ENCODE assay signal across 8 cellular contexts in the genomic region with DNA sequence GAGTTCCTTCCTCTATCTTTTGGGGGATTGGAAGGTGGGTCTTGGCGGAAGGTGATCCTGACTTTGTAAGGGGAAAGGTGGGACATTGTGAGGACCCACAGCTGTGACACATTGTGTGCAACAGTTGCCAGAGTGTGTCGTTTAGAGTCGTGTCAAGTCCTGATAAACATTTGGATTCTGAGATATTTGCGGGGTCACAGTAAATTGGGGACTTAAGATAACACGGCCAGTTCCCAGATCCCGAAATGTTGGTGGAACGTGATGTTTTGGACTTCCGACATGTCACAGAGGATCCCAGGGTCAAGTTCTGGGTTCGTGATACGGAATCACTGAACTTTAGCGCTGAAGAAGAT. TPM values are rescaled to one million over a fixed set of nuclear protein-coding genes. Genes with fewer than 3 reads are reported as not detected.
DNase-seq lines count a peak whose midpoint lies in the region; ATAC-seq and TF ChIP-seq lines count a peak whose summit lies in the region.

No MANE protein-coding gene starts in this region.

- no peaks in the 10 kb centered on the region for H3K9me2 ChIP-seq in SU-DHL-6 (replicated peaks; ENCODE audit: insufficient read depth, low read length)

- peak overlapping the region; percentile 97 to 99 (median 99) for H3K27ac Mint-ChIP-seq in H9

- peak overlapping the region; percentile 53 for H4K91ac ChIP-seq in H9 (ENCODE audit: insufficient read length, low read depth, low read length)

- no peaks in the 10 kb centered on the region for H3K9me3 ChIP-seq in H9 (ENCODE audit: control insufficient read depth, low read depth, low read length)
- H3K9me3 ChIP-seq in SU-DHL-6 (ENCODE audit: insufficient read depth, low read length) = no peaks in the 10 kb centered on the region
- H3K9me3 ChIP-seq in right cardiac atrium (ENCODE audit: control insufficient read depth, low read length) = no peaks in the 10 kb centered on the region
- H3K9me3 ChIP-seq in smooth muscle cell (replicated peaks; ENCODE audit: low read depth) = no peaks in the 10 kb centered on the region

- no CpG with 5 or more reads among the region's 11 CpGs for WGBS in H9 (ENCODE audit: extremely low coverage, insufficient read length, low lambda C conversion rate)
- WGBS in right cardiac atrium = under 1% methylated on average over 11 of the region's 11 CpGs
- WGBS in smooth muscle cell (ENCODE audit: low lambda C conversion rate) = 4% methylated on average over 11 of the region's 11 CpGs

- H3K79me1 ChIP-seq in H9 (ENCODE audit: insufficient read depth, low read depth, low read length, poor library complexity, severe bottlenecking) = no peaks in the 10 kb centered on the region

- DNase-seq in H9 (no peak), right cardiac atrium (no peak), smooth muscle cell (lab: John Stamatoyannopoulos, UW; ENCODE audit: unreplicated experiment) (no peak), activated gamma-delta T cell treated with Interleukin-2 at 50 U/mL for 16 hours (no peak), Kasumi-1 (lab: John Stamatoyannopoulos, UW) (no peak), activated gamma-delta T cell (lab: John Stamatoyannopoulos, UW) (no peak), NCI-H510A treated with DMSO at 0.1 percent for 48 hours (lab: John Stamatoyannopoulos, UW) (no peak)

- H2AK5ac ChIP-seq in H9 (ENCODE audit: insufficient read length, low read length) = no peak overlapping the region

- H3K4me1 Mint-ChIP-seq in H9 = peaks cover 15 to 20% of the 10 kb centered on the region in 2 experiments

- no peaks in the 10 kb centered on the region; a peak in 1 of 5 replicates for H3K9me3 Mint-ChIP-seq in H9

- H3K18ac ChIP-seq in H9 (ENCODE audit: insufficient read length, low read depth, low read length) = peak overlapping the region; percentile 91

- H2BK20ac ChIP-seq in H9 (ENCODE audit: low read depth, low read length, poor library complexity, severe bottlenecking) = no peak overlapping the region

- H2BK5ac ChIP-seq in H9 (ENCODE audit: insufficient read length, low read length) = no peak overlapping the region

- TF ChIP-seq CTCF in H9 (conservative IDR thresholded peaks at IDR 0.05) (no peak), SU-DHL-6 (IDR thresholded peaks at IDR 0.05; ENCODE audit: insufficient read depth, low read length, poor library complexity, severe bottlenecking) (no peak), smooth muscle cell (IDR thresholded peaks at IDR 0.05; ENCODE audit: borderline replicate concordance, insufficient read depth, poor library complexity, severe bottlenecking) (no peak)

- H2BK15ac ChIP-seq in H9 (ENCODE audit: low read depth, low read length) = peak overlapping the region; percentile 97

- no peak overlapping the region for H2AFZ ChIP-seq in H9 (ENCODE audit: low read length)
- peak overlapping the region; percentile 96 for H2AFZ ChIP-seq in SU-DHL-6 (ENCODE audit: low read depth, low read length, severe bottlenecking)
- H2AFZ ChIP-seq in smooth muscle cell (ENCODE audit: low read depth) = peak overlapping the region; percentile 99

- H2BK12ac ChIP-seq in H9 (ENCODE audit: insufficient read length, low read depth, low read length) = no peak overlapping the region

- H2BK120ac ChIP-seq in H9 (ENCODE audit: low read depth, low read length, poor library complexity, severe bottlenecking) = no peak overlapping the region

- H3K4me2 ChIP-seq in H9 (ENCODE audit: insufficient read depth, insufficient read length, low read length) (peak overlapping the region; percentile 100), SU-DHL-6 (ENCODE audit: low read depth, low read length, poor library complexity, severe bottlenecking) (peak overlapping the region; percentile 70), smooth muscle cell (peak overlapping the region; percentile 92)

- peaks cover 6% of the 10 kb centered on the region for H3K23me2 ChIP-seq in H9 (ENCODE audit: insufficient read length, low read depth, low read length, poor library complexity, severe bottlenecking)

- H3K4ac ChIP-seq in H9 (ENCODE audit: low read depth, low read length) = peak overlapping the region; percentile 34; the same call in 1 of the 2 replicates

- H3K9ac ChIP-seq in H9 (ENCODE audit: extremely low read depth, insufficient read length, low read length) (peak overlapping the region; percentile 99), SU-DHL-6 (ENCODE audit: low read length) (peak overlapping the region; percentile 93), smooth muscle cell (ENCODE audit: low read depth) (peak overlapping the region; percentile 79)

- H4K5ac ChIP-seq in H9 (ENCODE audit: insufficient read length, low read depth, low read length) = peak overlapping the region; percentile 81

- peaks cover 16 to 29% (median 28%) of the 10 kb centered on the region in 3 experiments; a peak in 6 of 7 replicates for H3K36me3 Mint-ChIP-seq in H9 (ENCODE audit: insufficient read depth in 1 of 3, low read depth in 3 of 3)

- H3K79me2 ChIP-seq in H9 (ENCODE audit: insufficient read depth, low read length) (peaks cover 9% of the 10 kb centered on the region; the same call in 1 of the 2 replicates), SU-DHL-6 (ENCODE audit: insufficient read depth, low read length) (peaks cover 49% of the 10 kb centered on the region), smooth muscle cell (ENCODE audit: low read depth) (peaks cover 15% of the 10 kb centered on the region)

- H3K4me3 Mint-ChIP-seq in H9 = peak overlapping the region; percentile 95 to 100

- H3K4me1 ChIP-seq in H9 (ENCODE audit: insufficient read depth, low read length) (no peaks in the 10 kb centered on the region; the same call in 1 of the 2 replicates), right cardiac atrium (ENCODE audit: control insufficient read depth, insufficient read depth, low read length) (peaks cover 2% of the 10 kb centered on the region), smooth muscle cell (ENCODE audit: low read depth) (peaks cover 14% of the 10 kb centered on the region)

- H3K14ac ChIP-seq in H9 (ENCODE audit: insufficient read depth, low read length) = peak overlapping the region; percentile 98

- H3K27me3 Mint-ChIP-seq in H9 (ENCODE audit: low read depth) = no peaks in the 10 kb centered on the region

- H3K27ac ChIP-seq in H9 (ENCODE audit: insufficient read length, low read depth, low read length) (peak overlapping the region; percentile 63), SU-DHL-6 (ENCODE audit: low read depth, low read length) (peak overlapping the region; percentile 56), right cardiac atrium (ENCODE audit: low read length) (no peak overlapping the region), smooth muscle cell (ENCODE audit: low read depth) (no peak overlapping the region)

- no peak for ATAC-seq in right cardiac atrium

- intact Hi-C loops in right cardiac atrium (cut with DNase I) = no loop called here

- H3T11ph ChIP-seq in H9 (ENCODE audit: low read length) = no peak overlapping the region

- H4K20me1 ChIP-seq in H9 (ENCODE audit: control insufficient read depth, insufficient read depth, insufficient read length) (no peaks in the 10 kb centered on the region), SU-DHL-6 (ENCODE audit: low read depth, low read length) (no peaks in the 10 kb centered on the region), smooth muscle cell (ENCODE audit: low read depth) (no peaks in the 10 kb centered on the region)

- H3K36me3 ChIP-seq in SU-DHL-6 (ENCODE audit: low read length) = peaks cover 17% of the 10 kb centered on the region
- no peaks in the 10 kb centered on the region for H3K36me3 ChIP-seq in smooth muscle cell (ENCODE audit: low read depth)

- H3K23ac ChIP-seq in H9 (ENCODE audit: insufficient read length, low read depth, low read length) = peak overlapping the region; percentile 91

- H3F3A ChIP-seq in SU-DHL-6 (ENCODE audit: insufficient read depth) (0 out of 2 replicates have a peak, but pooled peaks cover 4% of the 10 kb centered on the region), smooth muscle cell (ENCODE audit: low read depth) (no peaks in the 10 kb centered on the region)

- H3K4me3 ChIP-seq in SU-DHL-6 (ENCODE audit: insufficient read depth, low read length, poor library complexity, severe bottlenecking) (peak overlapping the region; percentile 82), right cardiac atrium (ENCODE audit: low read length) (peak overlapping the region; percentile 50), smooth muscle cell (peak overlapping the region; percentile 80)

- no peaks in the 10 kb centered on the region for H3K27me3 ChIP-seq in H9 (ENCODE audit: insufficient read depth, low read length)
- H3K27me3 ChIP-seq in SU-DHL-6 (ENCODE audit: low read length) = no peaks in the 10 kb centered on the region
- H3K27me3 ChIP-seq in right cardiac atrium (ENCODE audit: control insufficient read depth, insufficient read depth) = no peaks in the 10 kb centered on the region
- H3K27me3 ChIP-seq in smooth muscle cell (ENCODE audit: low read depth) = no peaks in the 10 kb centered on the region

- H4K8ac ChIP-seq in H9 (replicated peaks; ENCODE audit: insufficient read length, low read depth, low read length) = peak overlapping the region; percentile 74

- peak overlapping the region; percentile 35 for H3K56ac ChIP-seq in H9 (ENCODE audit: insufficient read length, low read depth, low read length)

RNA-seq across cellular contexts. Expression of gene ATAD5, which starts 0.6 kb away (rescaled TPM):
- 24.6 and 27.0 TPM in 2 replicates for total RNA-seq in H9 (2021)
- total RNA-seq in right cardiac atrium = 1 to 10 TPM in 2 of 4 donors, under 1 TPM in 2; 0.65 to 1.3 (median 0.84) TPM
- 0.29 TPM for polyA plus RNA-seq in right cardiac atrium
- total RNA-seq in smooth muscle cell = 3.5 and 4.7 TPM in 2 replicates
- 2.1 and 2.6 TPM in 2 replicates for polyA plus RNA-seq in smooth muscle cell

RNA-seq across cellular contexts. Expression of gene CRLF3, which starts 7.9 kb away (rescaled TPM):
- 18.1 TPM in 2 replicates for total RNA-seq in H9 (2021)
- 1 to 10 TPM; 4.8 to 6.7 (median 6.0) TPM for total RNA-seq in right cardiac atrium
- 3.7 TPM for polyA plus RNA-seq in right cardiac atrium
- total RNA-seq in smooth muscle cell = 8.1 TPM in 2 replicates
- 5.8 and 7.0 TPM in 2 replicates for polyA plus RNA-seq in smooth muscle cell

Comparison
In these comparisons a context has a peak if more than half of its experiments do, and no peak if none do; other contexts are left out.
1. H3K27ac ChIP-seq: peak in H9 (single experiment) and SU-DHL-6 (single experiment); none in right cardiac atrium (single experiment) and smooth muscle cell (single experiment).
2. Peak in every context shown above with its lines, with median percentiles within 50 percentile points of each other: H3K4me2 ChIP-seq, H3K9ac ChIP-seq and H3K4me3 ChIP-seq.